Comparison of ENCODE assay signal across 34 cellular contexts in genomic region chrX:101022020-101022419, GRCh38. TPM values are rescaled to one million over a fixed set of nuclear protein-coding genes. Genes with fewer than 3 reads are reported as not detected.
"Had no signal": no experiment of that assay in that cellular context is flagged by ENCODE, and none has a peak within 500 bp of the region (broad histone marks: within the 10 kb centered on the region; RNA-seq: fewer than 3 reads in every experiment).

No MANE protein-coding gene starts in this region.

- H3K4me3 Mint-ChIP-seq: immature natural killer cell; mesothelial cell of epicardium; naive B cell; natural killer cell; stimulated activated memory B cell treated with anti-CD40 and anti-IgM and Interleukin-4, amounts not matched to agents 10 μg/mL and 1 μg/mL and 100 μg/mL, for 72 hours; stimulated activated naive CD8-positive, alpha-beta T cell treated with anti-CD3 and anti-CD28 coated beads, Interleukin-15, amount 100 ng/mL, for 72 hours; type B pancreatic cell had no signal

- H3K27me3 Mint-ChIP-seq: naive B cell; progenitor cell of endocrine pancreas; stimulated activated memory B cell treated with anti-CD40 and anti-IgM and Interleukin-4, amounts not matched to agents 10 μg/mL and 1 μg/mL and 100 μg/mL, for 72 hours; stimulated activated naive CD8-positive, alpha-beta T cell treated with anti-CD3 and anti-CD28 coated beads, Interleukin-15, amount 100 ng/mL, for 72 hours; type B pancreatic cell had no signal

- DNase-seq: hypothalamus; immature natural killer cell; kidney; left colon; left lung; lower lobe of right lung; mesendoderm; naive B cell; natural killer cell; ovary; right lobe of liver; stimulated activated CD4-positive, alpha-beta T cell treated with anti-CD3 and anti-CD28 coated beads, Interleukin-1b, Interleukin-23, amount 100 ng/mL, for 48 hours; stimulated activated CD4-positive, alpha-beta T cell treated with anti-CD3 and anti-CD28 coated beads, Interleukin-2, amount 100 ng/mL, for 48 hours; stimulated activated CD4-positive, alpha-beta T cell treated with anti-CD3 and anti-CD28 coated beads, Interleukin-4, amount 100 ng/mL, for 4 hours; stimulated activated CD8-positive, alpha-beta memory T cell treated with anti-CD3 and anti-CD28 coated beads, Interleukin-4, amount 100 ng/mL, for 48 hours; stimulated activated naive CD4-positive, alpha-beta T cell treated with Interleukin-2 at 50 U/mL for 16 hours; stimulated activated naive CD8-positive, alpha-beta T cell treated with anti-CD3 and anti-CD28 coated beads, Interleukin-15, amount 100 ng/mL, for 72 hours; substantia nigra; uterus had no signal

- H3K4me3 ChIP-seq: left lung, lower lobe of right lung, ovary, right atrium auricular region, right lobe of liver, smooth muscle cell, tibial nerve, uterus had no signal

- H3K36me3 Mint-ChIP-seq: natural killer cell had no signal

- H3K9me3 Mint-ChIP-seq: natural killer cell; stimulated activated memory B cell treated with anti-CD40 and anti-IgM and Interleukin-4, amounts not matched to agents 10 μg/mL and 1 μg/mL and 100 μg/mL, for 72 hours; stimulated activated naive CD8-positive, alpha-beta T cell treated with anti-CD3 and anti-CD28 coated beads, Interleukin-15, amount 100 ng/mL, for 72 hours; type B pancreatic cell had no signal

- H3K4me1 Mint-ChIP-seq: immature natural killer cell; mesothelial cell of epicardium; natural killer cell; stimulated activated memory B cell treated with anti-CD40 and anti-IgM and Interleukin-4, amounts not matched to agents 10 μg/mL and 1 μg/mL and 100 μg/mL, for 72 hours; stimulated activated naive CD8-positive, alpha-beta T cell treated with anti-CD3 and anti-CD28 coated beads, Interleukin-15, amount 100 ng/mL, for 72 hours had no signal

- H3K27ac Mint-ChIP-seq: immature natural killer cell; mesothelial cell of epicardium; naive B cell; natural killer cell; progenitor cell of endocrine pancreas; stimulated activated memory B cell treated with anti-CD40 and anti-IgM and Interleukin-4, amounts not matched to agents 10 μg/mL and 1 μg/mL and 100 μg/mL, for 72 hours; stimulated activated naive CD8-positive, alpha-beta T cell treated with anti-CD3 and anti-CD28 coated beads, Interleukin-15, amount 100 ng/mL, for 72 hours; type B pancreatic cell had no signal

RNA-seq across cellular contexts. Expression of gene ARL13A, which starts 52.5 kb away (rescaled TPM):
- total RNA-seq: kidney, left colon, left lung, liver, lower lobe of right lung, mesothelial cell of epicardium, mononuclear cell, natural killer cell, omental fat pad, ovary, progenitor cell of endocrine pancreas, pulmonary artery endothelial cell, renal cortical epithelial cell, right atrium auricular region, right lobe of liver, skeletal muscle tissue, smooth muscle cell, temporal lobe, tibial nerve, ureter, uterus had no signal

RNA-seq across cellular contexts. Expression of gene TMEM35A, which starts 56.7 kb away (rescaled TPM):
- total RNA-seq: mononuclear cell, natural killer cell, right lobe of liver had no signal
